In the genomic region with DNA sequence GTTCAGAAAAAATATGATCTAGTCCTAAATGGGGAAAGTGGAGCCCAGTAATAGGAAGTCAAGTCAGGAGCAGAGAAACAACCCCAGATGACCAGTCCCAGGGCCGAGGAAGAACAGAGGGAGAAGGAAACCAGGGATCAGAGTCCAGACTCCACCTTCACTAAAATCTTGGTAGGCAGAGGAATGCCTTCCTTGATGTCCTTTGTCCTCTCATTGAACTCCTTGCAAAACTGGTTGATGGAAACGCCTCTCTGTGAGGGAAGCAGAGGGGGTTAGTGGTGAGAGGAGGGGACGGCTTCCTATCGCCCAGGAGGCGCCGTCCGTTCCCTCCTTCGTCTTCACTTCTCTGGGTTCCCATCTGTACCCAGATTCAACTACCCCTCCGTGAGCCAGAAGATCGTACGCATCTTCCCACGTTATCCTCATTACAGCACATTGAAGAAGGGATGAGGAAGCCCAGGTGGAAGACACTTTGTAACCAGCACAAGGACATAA, we compare ENCODE assay signal across 9 cellular contexts. TPM values are rescaled to one million over a fixed set of nuclear protein-coding genes. Genes with fewer than 3 reads are reported as not detected.
DNase-seq lines count a peak whose midpoint lies in the region; ATAC-seq, FAIRE-seq and TF ChIP-seq lines count a peak whose summit lies in the region.
"Had no signal": no experiment of that assay in that cellular context is flagged by ENCODE, and none has a peak within 500 bp of the region (broad histone marks: within the 10 kb centered on the region; RNA-seq: fewer than 3 reads in every experiment).

No MANE protein-coding gene starts in this region.

- no peak for TF ChIP-seq CTCF in fibroblast of pulmonary artery (IDR thresholded peaks at IDR 0.05; ENCODE audit: low read length, missing control alignments)
- no peak for TF ChIP-seq CTCF in sigmoid colon (IDR thresholded peaks at IDR 0.05)
- TF ChIP-seq CTCF in D721Med (IDR thresholded peaks at IDR 0.05; ENCODE audit: insufficient read depth, missing control alignments) = no peak

- no peak for DNase-seq in GM12891 (ENCODE audit: insufficient read length, low spot score)
- no peak for DNase-seq in SK-N-MC (ENCODE audit: low read depth, low spot score)
- no peak for DNase-seq in fibroblast of pulmonary artery (ENCODE audit: low read depth)
- no peak for DNase-seq in sigmoid colon
- DNase-seq in COLO829 (ENCODE audit: low spot score) = no peak
- DNase-seq in D721Med (ENCODE audit: insufficient read length, low spot score) = no peak
- no peak for DNase-seq in CD1c-positive myeloid dendritic cell (ENCODE audit: extremely low spot score)

- peak overlapping the region; percentile 96 for H3K4me3 ChIP-seq in SK-N-MC
- peak overlapping the region; percentile 66 for H3K4me3 ChIP-seq in fibroblast of pulmonary artery (replicated peaks; ENCODE audit: low read depth, low read length)
- H3K4me3 ChIP-seq in sigmoid colon = peak overlapping the region; percentile 54 to 88 (median 74)

- H3K4me1 ChIP-seq in sigmoid colon = peaks cover 0 to 10% (median 8%) of the 10 kb centered on the region in 4 donors

- intact Hi-C loops in sigmoid colon (cut with DNase I) = loop anchor here (2.0 kb wide), 1 partner anchor 27 kb away; no protein-coding TSS in a partner anchor

- H3K9me3 ChIP-seq in SK-N-MC (ENCODE audit: low read depth, low read length) (no peaks in the 10 kb centered on the region), sigmoid colon (peaks cover 0 to 5% (median 0%) of the 10 kb centered on the region in 4 donors)

- H3K9ac ChIP-seq in SK-N-MC (ENCODE audit: insufficient read length) = peak overlapping the region; percentile 94

- H3K27me3 ChIP-seq in sigmoid colon = no peaks in the 10 kb centered on the region

- peak overlapping the region; percentile 88 for H3K27ac ChIP-seq in SK-N-MC
- peak overlapping the region; percentile 83 to 90 (median 87) for H3K27ac ChIP-seq in sigmoid colon

- ATAC-seq in HG03342 (IDR thresholded peaks at IDR 0.05; ENCODE audit: unreplicated experiment) = no peak

- TF ChIP-seq EP300 in sigmoid colon (IDR thresholded peaks at IDR 0.05) = no peak

- H3K36me3 ChIP-seq in SK-N-MC (ENCODE audit: insufficient read depth, low read length) (peaks cover 22% of the 10 kb centered on the region), sigmoid colon (peaks cover 0 to 32% (median 16%) of the 10 kb centered on the region in 4 donors)

- no peak for TF ChIP-seq POLR2A in GM12891 (IDR thresholded peaks at IDR 0.05; ENCODE audit: low read depth, low read length)
- TF ChIP-seq POLR2A in sigmoid colon (IDR thresholded peaks at IDR 0.05) = no peak

- FAIRE-seq in GM12891 (lab: Jason Lieb, UNC) (peak; percentile 55), D721Med (lab: Jason Lieb, UNC) (no peak)

- 2 to 8% methylated on average over 12 of the region's 12 CpGs for WGBS in sigmoid colon, 2 donors

TF ChIP-seq in GM12891, 5 proteins besides CTCF, POLR2A, EP300 and RAD21:
- TF ChIP-seq SPI1 (IDR thresholded peaks at IDR 0.05; ENCODE audit: low read depth, low read length) (no peak), POLR2AphosphoS5 (IDR thresholded peaks at IDR 0.05; ENCODE audit: low read depth, low read length) (no peak), TAF1 (IDR thresholded peaks at IDR 0.05; ENCODE audit: low read depth, low read length) (no peak), POU2F2 (IDR thresholded peaks at IDR 0.05; ENCODE audit: low read depth, low read length) (no peak), PAX5 (IDR thresholded peaks at IDR 0.05; ENCODE audit: insufficient read depth, low read length, severe bottlenecking) (no peak)

RNA-seq across cellular contexts. Expression of a gene that starts 0.6 kb away (rescaled TPM):
- polyA plus RNA-seq in GM12891 (2012; ENCODE audit: low read depth, missing spikeins) = 106 TPM
- total RNA-seq in sigmoid colon = 10 to 100 TPM; 54.2 to 77.8 (median 61.3) TPM
- polyA plus RNA-seq in sigmoid colon = 100 to 1,000 TPM in 1 of 3 donors, 10 to 100 TPM in 2; 60.6 to 110 (median 70.3) TPM

RNA-seq across cellular contexts. Expression of a gene that starts 17.2 kb away (rescaled TPM):
- 0.15 TPM for polyA plus RNA-seq in GM12891 (2012; ENCODE audit: low read depth, missing spikeins)
- 1 to 10 TPM in 1 of 4 donors, under 1 TPM in 3; 0.49 to 2.5 (median 0.83) TPM for total RNA-seq in sigmoid colon
- polyA plus RNA-seq in sigmoid colon = under 1 TPM in 1 of 3 donors, not detected in 2; 0.19 TPM
- total RNA-seq: glomerular endothelial cell had no signal

RNA-seq across cellular contexts. Expression of a gene that starts 28.6 kb away (rescaled TPM):
- polyA plus RNA-seq in GM12891 (2012; ENCODE audit: low read depth, missing spikeins) = 0.73 TPM
- total RNA-seq in sigmoid colon = 10 to 100 TPM; 16.9 to 26.4 (median 23.0) TPM
- polyA plus RNA-seq in sigmoid colon = 1 to 10 TPM; 5.0 to 6.0 (median 5.3) TPM

RNA-seq across cellular contexts. Expression of a gene that starts 42.2 kb away (rescaled TPM):
- polyA plus RNA-seq in GM12891 (2012; ENCODE audit: low read depth, missing spikeins) = 44.4 TPM
- total RNA-seq in sigmoid colon = 10 to 100 TPM in 1 of 4 donors, 1 to 10 TPM in 3; 5.1 to 15.5 (median 9.4) TPM
- polyA plus RNA-seq in sigmoid colon = 10 to 100 TPM; 33.0 to 86.5 (median 66.6) TPM
